In the genomic region with DNA sequence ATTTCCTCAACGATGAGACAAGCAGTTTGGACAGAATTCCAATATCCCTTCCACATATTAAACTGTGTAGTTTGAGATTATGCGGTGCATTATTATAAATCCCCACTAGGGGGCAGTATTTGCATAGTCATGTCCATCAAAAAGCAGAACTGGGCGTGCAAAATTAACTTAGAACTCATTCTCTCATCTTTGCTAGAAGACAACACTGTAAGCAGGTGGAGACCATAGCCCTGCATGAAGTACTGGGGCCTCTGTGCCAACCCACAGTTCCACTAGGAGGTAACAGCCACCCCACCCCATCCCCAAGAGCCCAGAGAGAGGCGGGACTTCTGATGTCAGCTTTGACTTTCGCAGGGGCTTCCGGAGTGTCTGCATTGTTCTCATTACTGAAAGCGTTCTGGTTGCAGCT, we compare ENCODE assay signal across 8 cellular contexts.
DNase-seq lines count a peak whose midpoint lies in the region; ATAC-seq and TF ChIP-seq lines count a peak whose summit lies in the region.

No MANE protein-coding gene starts in this region.

- DNase-seq in Caki2 (ENCODE audit: low read depth) (peak; percentile 48), H9 (peak; percentile 45), NCI-H2196 treated with DMSO at 0.1 percent for 48 hours (lab: John Stamatoyannopoulos, UW; ENCODE audit: unreplicated experiment) (peak; percentile 28), foreskin keratinocyte (peak in 1 of 2 donors; percentile 32), occipital lobe (lab: John Stamatoyannopoulos, UW) (peak; percentile 6)

- peak; percentile 56 for ATAC-seq in foreskin keratinocyte
- no peak for ATAC-seq in GM21367 (IDR thresholded peaks at IDR 0.05; ENCODE audit: unreplicated experiment)
- ATAC-seq in GM18519 (IDR thresholded peaks at IDR 0.05; ENCODE audit: low FRiP score, unreplicated experiment): no peak

- H3K9me3 Mint-ChIP-seq in H9: no peaks in the 10 kb centered on the region

- no peak overlapping the region for H2AK5ac ChIP-seq in H9 (ENCODE audit: insufficient read length, low read length)

- no peak overlapping the region for H3K56ac ChIP-seq in H9 (ENCODE audit: insufficient read length, low read depth, low read length)

- TF ChIP-seq CTCF in H9 (conservative IDR thresholded peaks at IDR 0.05): peak; percentile 90
- TF ChIP-seq CTCF in WI38 (IDR thresholded peaks at IDR 0.05; ENCODE audit: low read depth, low read length): peak; percentile 46
- peak; percentile 92 for TF ChIP-seq CTCF in foreskin keratinocyte (conservative IDR thresholded peaks at IDR 0.05)

- in situ Hi-C loops in Caki2 (cut with HindIII; ENCODE audit: low pct_unique_long_range_greater_than_20kb, low sequenced_read_pairs): no loop called here

- H3K4me1 Mint-ChIP-seq in H9: peaks cover 6% of the 10 kb centered on the region in 2 experiments

- no peaks in the 10 kb centered on the region for H4K20me1 ChIP-seq in H9 (ENCODE audit: control insufficient read depth, insufficient read depth, insufficient read length)

- no peak overlapping the region for H3K27ac ChIP-seq in H9 (ENCODE audit: insufficient read length, low read depth, low read length)
- H3K27ac ChIP-seq in foreskin keratinocyte: no peak overlapping the region

- no peak overlapping the region for H2BK20ac ChIP-seq in H9 (ENCODE audit: low read depth, low read length, poor library complexity, severe bottlenecking)

- no peak overlapping the region for H3T11ph ChIP-seq in H9 (ENCODE audit: low read length)

- no peak overlapping the region for H4K91ac ChIP-seq in H9 (ENCODE audit: insufficient read length, low read depth, low read length)

- no peak overlapping the region for H2BK15ac ChIP-seq in H9 (ENCODE audit: low read depth, low read length)

- no peak overlapping the region for H3K14ac ChIP-seq in H9 (ENCODE audit: insufficient read depth, low read length)

- H3K23me2 ChIP-seq in H9 (ENCODE audit: insufficient read length, low read depth, low read length, poor library complexity, severe bottlenecking): no peaks in the 10 kb centered on the region

- H3K4ac ChIP-seq in H9 (ENCODE audit: low read depth, low read length): no peak overlapping the region

- H3K23ac ChIP-seq in H9 (ENCODE audit: insufficient read length, low read depth, low read length): no peak overlapping the region

- H3K79me2 ChIP-seq in H9 (ENCODE audit: insufficient read depth, low read length): no peaks in the 10 kb centered on the region

- no peak overlapping the region for H2BK12ac ChIP-seq in H9 (ENCODE audit: insufficient read length, low read depth, low read length)

- H2AFZ ChIP-seq in H9 (ENCODE audit: low read length): peak overlapping the region; percentile 59

- H2BK5ac ChIP-seq in H9 (ENCODE audit: insufficient read length, low read length): no peak overlapping the region

- H3K27ac Mint-ChIP-seq in H9: no peak overlapping the region

- H2BK120ac ChIP-seq in H9 (ENCODE audit: low read depth, low read length, poor library complexity, severe bottlenecking): no peak overlapping the region

- no peaks in the 10 kb centered on the region for H3K9me3 ChIP-seq in H9 (ENCODE audit: control insufficient read depth, low read depth, low read length)

- H3K4me2 ChIP-seq in H9 (ENCODE audit: insufficient read depth, insufficient read length, low read length): no peak overlapping the region

- no peak overlapping the region for H3K4me3 ChIP-seq in WI38 (ENCODE audit: low read depth, low read length)

- no peak overlapping the region for H3K18ac ChIP-seq in H9 (ENCODE audit: insufficient read length, low read depth, low read length)

- H3K36me3 Mint-ChIP-seq in H9 (ENCODE audit: insufficient read depth in 1 of 3, low read depth in 3 of 3): no peaks in the 10 kb centered on the region

- H3K27me3 Mint-ChIP-seq in H9 (ENCODE audit: low read depth): no peaks in the 10 kb centered on the region

- no peak overlapping the region for H3K9ac ChIP-seq in H9 (ENCODE audit: extremely low read depth, insufficient read length, low read length)

- H3K4me1 ChIP-seq in H9 (ENCODE audit: insufficient read depth, low read length): peaks cover 2% of the 10 kb centered on the region; the same call in 1 of the 2 replicates
- H3K4me1 ChIP-seq in foreskin keratinocyte: no peaks in the 10 kb centered on the region

- H3K27me3 ChIP-seq in H9 (ENCODE audit: insufficient read depth, low read length) (no peaks in the 10 kb centered on the region), foreskin keratinocyte (no peaks in the 10 kb centered on the region)

- no CpG with 5 or more reads among the region's 7 CpGs for WGBS in H9 (ENCODE audit: extremely low coverage, insufficient read length, low lambda C conversion rate)

- H4K8ac ChIP-seq in H9 (replicated peaks; ENCODE audit: insufficient read length, low read depth, low read length): no peak overlapping the region

- no peak overlapping the region for H3K4me3 Mint-ChIP-seq in H9

- H3K79me1 ChIP-seq in H9 (ENCODE audit: insufficient read depth, low read depth, low read length, poor library complexity, severe bottlenecking): no peaks in the 10 kb centered on the region

- no peak overlapping the region for H4K5ac ChIP-seq in H9 (ENCODE audit: insufficient read length, low read depth, low read length)
